In genomic region chr2:71528221-71528620, GRCh38 we compare ENCODE assay signal across 3 cellular contexts.
TF ChIP-seq lines count a peak whose summit lies in the region.

No MANE protein-coding gene starts in this region.

TF ChIP-seq in GM23338, 12 proteins besides CTCF, POLR2A, EP300 and RAD21:
- TF ChIP-seq, protein P1, sequence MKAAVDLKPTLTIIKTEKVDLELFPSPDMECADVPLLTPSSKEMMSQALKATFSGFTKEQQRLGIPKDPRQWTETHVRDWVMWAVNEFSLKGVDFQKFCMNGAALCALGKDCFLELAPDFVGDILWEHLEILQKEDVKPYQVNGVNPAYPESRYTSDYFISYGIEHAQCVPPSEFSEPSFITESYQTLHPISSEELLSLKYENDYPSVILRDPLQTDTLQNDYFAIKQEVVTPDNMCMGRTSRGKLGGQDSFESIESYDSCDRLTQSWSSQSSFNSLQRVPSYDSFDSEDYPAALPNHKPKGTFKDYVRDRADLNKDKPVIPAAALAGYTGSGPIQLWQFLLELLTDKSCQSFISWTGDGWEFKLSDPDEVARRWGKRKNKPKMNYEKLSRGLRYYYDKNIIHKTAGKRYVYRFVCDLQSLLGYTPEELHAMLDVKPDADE (IDR thresholded peaks at IDR 0.05) = no peak
- TF ChIP-seq ZNF331 (CRISPR knock-in tag; IDR thresholded peaks at IDR 0.05; ENCODE audit: low read depth) (no peak), EZH2 (IDR thresholded peaks at IDR 0.05; ENCODE audit: low read depth, unreplicated experiment) (no peak), CREB1 (CRISPR knock-in tag; IDR thresholded peaks at IDR 0.05; ENCODE audit: low read depth) (no peak), JUNB (IDR thresholded peaks at IDR 0.05; ENCODE audit: unreplicated experiment) (no peak), NANOG (IDR thresholded peaks at IDR 0.05; ENCODE audit: borderline replicate concordance) (no peak), POLR2AphosphoS5 (IDR thresholded peaks at IDR 0.05; ENCODE audit: low read depth) (no peak)

TF ChIP-seq in IMR-90, 13 proteins besides CTCF, POLR2A, EP300 and RAD21 (continued from another document):
- TF ChIP-seq USF2 (IDR thresholded peaks at IDR 0.05; ENCODE audit: low read depth, low read length) (no peak), RCOR1 (IDR thresholded peaks at IDR 0.05; ENCODE audit: insufficient replicate concordance, low read length) (no peak), RFX5 (IDR thresholded peaks at IDR 0.05; ENCODE audit: low read depth, low read length) (no peak), CHD1 (IDR thresholded peaks at IDR 0.05; ENCODE audit: low read depth, low read length) (no peak), SMC3 (IDR thresholded peaks at IDR 0.05; ENCODE audit: low read depth, low read length) (no peak), FOS (IDR thresholded peaks at IDR 0.05; ENCODE audit: low read depth, low read length) (no peak), NFE2L2 (IDR thresholded peaks at IDR 0.05; ENCODE audit: low read depth, low read length) (no peak), MXI1 (IDR thresholded peaks at IDR 0.05; ENCODE audit: borderline replicate concordance, low read depth, low read length) (no peak)

TF ChIP-seq in HEK293T, 16 proteins besides CTCF, POLR2A, EP300 and RAD21 (continued from another document):
- TF ChIP-seq PKNOX1 (IDR thresholded peaks at IDR 0.05) = no peak
- no peak for TF ChIP-seq BHLHE40 (IDR thresholded peaks at IDR 0.05; ENCODE audit: borderline replicate concordance)
- TF ChIP-seq CTBP1 (IDR thresholded peaks at IDR 0.05; ENCODE audit: borderline replicate concordance) = no peak
- no peak for TF ChIP-seq FOXA1 (IDR thresholded peaks at IDR 0.05)
